9 cellular contexts compared by ENCODE assay signal in genomic region chr9:37309136-37309535, GRCh38.
DNase-seq lines count a peak whose midpoint lies in the region; ATAC-seq and TF ChIP-seq lines count a peak whose summit lies in the region.
"Had no signal": no experiment of that assay in that cellular context is flagged by ENCODE, and none has a peak within 500 bp of the region (broad histone marks: within the 10 kb centered on the region; RNA-seq: fewer than 3 reads in every experiment).

No MANE protein-coding gene starts in this region.

- WGBS in iPS DF 6.9 (ENCODE audit: insufficient coverage, insufficient read length): no CpG with 5 or more reads among the region's 3 CpGs

- H3K4me3 ChIP-seq in BE2C (ENCODE audit: low read depth, low read length) (no peak overlapping the region), iPS DF 6.9 (ENCODE audit: low read length) (no peak overlapping the region)

- H3K4me1 ChIP-seq in BE2C (no peaks in the 10 kb centered on the region), iPS DF 6.9 (ENCODE audit: control insufficient read depth, insufficient read depth, low read length) (no peaks in the 10 kb centered on the region)

- DNase-seq in BE2C (no peak), SK-MEL-5 (ENCODE audit: low read depth, low spot score) (peak; percentile 62), iPS DF 6.9 (ENCODE audit: low read depth, low spot score) (peak; percentile 25), GM19238 (ENCODE audit: insufficient read length, low spot score) (no peak), left ventricle myocardium superior (no peak)
- DNase-seq in activated effector memory CD4-positive, alpha-beta T cell treated with Interleukin-2 at 50 U/mL for 16 hours: no peak
- DNase-seq: right cardiac atrium had no signal

- in situ Hi-C loops in SK-MEL-5 (cut with HindIII; ENCODE audit: low pct_unique_long_range_greater_than_20kb, low sequenced_read_pairs): no loop called here

- H3K36me3 ChIP-seq in BE2C (peaks cover 3% of the 10 kb centered on the region; the same call in 1 of the 2 replicates), iPS DF 6.9 (ENCODE audit: control insufficient read depth, insufficient read depth, low read length) (no peaks in the 10 kb centered on the region)

- intact Hi-C loops in left ventricle myocardium superior (cut with micrococcal nuclease): no loop called here

- ATAC-seq in GM18907 (IDR thresholded peaks at IDR 0.05; ENCODE audit: unreplicated experiment) (peak; percentile 42), HG03139 (IDR thresholded peaks at IDR 0.05; ENCODE audit: unreplicated experiment) (no peak), left ventricle myocardium superior (no peak)
- ATAC-seq: right cardiac atrium had no signal

- no peaks in the 10 kb centered on the region for H3K9me3 ChIP-seq in BE2C
- no peaks in the 10 kb centered on the region for H3K9me3 ChIP-seq in iPS DF 6.9 (ENCODE audit: control insufficient read depth, insufficient read depth, low read length)

- H3K27ac ChIP-seq in iPS DF 6.9 (ENCODE audit: low read length): no peak overlapping the region

- peak; percentile 48; the same call in 1 of the 2 replicates for TF ChIP-seq CTCF in BE2C (IDR thresholded peaks at IDR 0.05; ENCODE audit: low read depth, low read length)

- no peaks in the 10 kb centered on the region for H3K27me3 ChIP-seq in BE2C
- no peaks in the 10 kb centered on the region for H3K27me3 ChIP-seq in iPS DF 6.9 (ENCODE audit: control insufficient read depth, insufficient read depth, low read length)

Comparison
In these comparisons a context has a peak if more than half of its experiments do, and no peak if none do; other contexts are left out.
1. DNase-seq: peak in SK-MEL-5 (single experiment) and iPS DF 6.9 (single experiment); none in BE2C (single experiment), activated effector memory CD4-positive, alpha-beta T cell treated with Interleukin-2 at 50 U/mL for 16 hours (single experiment), GM19238 (single experiment) and left ventricle myocardium superior (single experiment).